9 cellular contexts compared by ENCODE assay signal in genomic region chr6:111105578-111105977, GRCh38. TPM values are rescaled to one million over a fixed set of nuclear protein-coding genes. Genes with fewer than 3 reads are reported as not detected.
DNase-seq lines count a peak whose midpoint lies in the region; ATAC-seq and TF ChIP-seq lines count a peak whose summit lies in the region.
"Had no signal": no experiment of that assay in that cellular context is flagged by ENCODE, and none has a peak within 500 bp of the region (broad histone marks: within the 10 kb centered on the region; RNA-seq: fewer than 3 reads in every experiment).

No MANE protein-coding gene starts in this region.

- ATAC-seq in activated CD8-positive, alpha-beta T cell treated with anti-CD3 and anti-CD28 coated beads for 36 hours = peak; percentile 80
- no peak for ATAC-seq in activated CD8-positive, alpha-beta T cell treated with anti-CD3 and anti-CD28 coated beads, Interleukin-2, amount 10 ng/mL, durations not matched to agents 7 days and 5 days
- peak; percentile 86 to 94 for ATAC-seq in left cardiac atrium
- peak; percentile 87 for ATAC-seq in stimulated activated naive CD8-positive, alpha-beta T cell treated with anti-CD3 and anti-CD28 coated beads, Interleukin-15, amount 100 ng/mL, for 72 hours
- no peak for ATAC-seq in GM18519 (IDR thresholded peaks at IDR 0.05; ENCODE audit: low FRiP score, unreplicated experiment)
- ATAC-seq: Panc1 had no signal

- in situ Hi-C loops in SK-MEL-5 (cut with HindIII; ENCODE audit: low pct_unique_long_range_greater_than_20kb, low sequenced_read_pairs) = no loop called here

- H3K27me3 Mint-ChIP-seq in activated CD8-positive, alpha-beta T cell treated with anti-CD3 and anti-CD28 coated beads for 36 hours = no peaks in the 10 kb centered on the region
- H3K27me3 Mint-ChIP-seq in activated CD8-positive, alpha-beta T cell treated with anti-CD3 and anti-CD28 coated beads, Interleukin-2, amount 10 ng/mL, durations not matched to agents 7 days and 5 days (ENCODE audit: low read depth) = no peaks in the 10 kb centered on the region
- no peaks in the 10 kb centered on the region for H3K27me3 Mint-ChIP-seq in stimulated activated naive CD8-positive, alpha-beta T cell treated with anti-CD3 and anti-CD28 coated beads, Interleukin-15, amount 100 ng/mL, for 72 hours

- H3K4me1 Mint-ChIP-seq in activated CD8-positive, alpha-beta T cell treated with anti-CD3 and anti-CD28 coated beads for 36 hours (ENCODE audit: low read depth) = peaks cover 24% of the 10 kb centered on the region
- H3K4me1 Mint-ChIP-seq in activated CD8-positive, alpha-beta T cell treated with anti-CD3 and anti-CD28 coated beads, Interleukin-2, amount 10 ng/mL, durations not matched to agents 7 days and 5 days (ENCODE audit: low read depth) = peaks cover 4% of the 10 kb centered on the region
- peaks cover 32% of the 10 kb centered on the region for H3K4me1 Mint-ChIP-seq in stimulated activated naive CD8-positive, alpha-beta T cell treated with anti-CD3 and anti-CD28 coated beads, Interleukin-15, amount 100 ng/mL, for 72 hours

- POLR2A ChIA-PET in activated CD8-positive, alpha-beta T cell treated with anti-CD3 and anti-CD28 coated beads for 36 hours (lab: Charles Lee) = no interaction called here
- POLR2A ChIA-PET in activated CD8-positive, alpha-beta T cell treated with anti-CD3 and anti-CD28 coated beads, Interleukin-2, amount 10 ng/mL, durations not matched to agents 7 days and 5 days (lab: Charles Lee) = no interaction called here

- H3K27ac Mint-ChIP-seq in activated CD8-positive, alpha-beta T cell treated with anti-CD3 and anti-CD28 coated beads for 36 hours = no peak overlapping the region
- no peak overlapping the region for H3K27ac Mint-ChIP-seq in activated CD8-positive, alpha-beta T cell treated with anti-CD3 and anti-CD28 coated beads, Interleukin-2, amount 10 ng/mL, durations not matched to agents 7 days and 5 days
- H3K27ac Mint-ChIP-seq in stimulated activated naive CD8-positive, alpha-beta T cell treated with anti-CD3 and anti-CD28 coated beads, Interleukin-15, amount 100 ng/mL, for 72 hours = no peak overlapping the region

- peak; percentile 70 for DNase-seq in activated CD8-positive, alpha-beta T cell treated with anti-CD3 and anti-CD28 coated beads for 36 hours
- no peak for DNase-seq in activated CD8-positive, alpha-beta T cell treated with anti-CD3 and anti-CD28 coated beads, Interleukin-2, amount 10 ng/mL, durations not matched to agents 7 days and 5 days
- DNase-seq in SK-MEL-5 (ENCODE audit: low read depth, low spot score) (peak; percentile 92), left cardiac atrium (peak; percentile 77), NCI-H1436 (lab: John Stamatoyannopoulos, UW) (no peak)
- DNase-seq in stimulated activated naive CD8-positive, alpha-beta T cell treated with anti-CD3 and anti-CD28 coated beads, Interleukin-15, amount 100 ng/mL, for 72 hours = peak in 1 of 2 donors; percentile 43
- no peak for DNase-seq in effector CD8-positive, alpha-beta T cell (lab: John Stamatoyannopoulos, UW)

- intact Hi-C loops in activated CD8-positive, alpha-beta T cell treated with anti-CD3 and anti-CD28 coated beads for 36 hours (cut with micrococcal nuclease) = no loop called here
- intact Hi-C loops in left cardiac atrium (cut with DNase I) = no loop called here

- peaks cover 17% of the 10 kb centered on the region for H3K36me3 Mint-ChIP-seq in activated CD8-positive, alpha-beta T cell treated with anti-CD3 and anti-CD28 coated beads for 36 hours (ENCODE audit: low read depth)
- H3K36me3 Mint-ChIP-seq in activated CD8-positive, alpha-beta T cell treated with anti-CD3 and anti-CD28 coated beads, Interleukin-2, amount 10 ng/mL, durations not matched to agents 7 days and 5 days (ENCODE audit: low read depth) = peaks cover 10% of the 10 kb centered on the region

- peaks cover 10% of the 10 kb centered on the region for H3K9me3 Mint-ChIP-seq in activated CD8-positive, alpha-beta T cell treated with anti-CD3 and anti-CD28 coated beads for 36 hours
- H3K9me3 Mint-ChIP-seq in activated CD8-positive, alpha-beta T cell treated with anti-CD3 and anti-CD28 coated beads, Interleukin-2, amount 10 ng/mL, durations not matched to agents 7 days and 5 days (ENCODE audit: insufficient read depth) = peaks cover 9% of the 10 kb centered on the region
- H3K9me3 Mint-ChIP-seq in stimulated activated naive CD8-positive, alpha-beta T cell treated with anti-CD3 and anti-CD28 coated beads, Interleukin-15, amount 100 ng/mL, for 72 hours = peaks cover 11 to 15% of the 10 kb centered on the region in 2 donors

- no peak for TF ChIP-seq CTCF in activated CD8-positive, alpha-beta T cell treated with anti-CD3 and anti-CD28 coated beads for 36 hours (IDR thresholded peaks at IDR 0.05)

- CTCF ChIA-PET in activated CD8-positive, alpha-beta T cell treated with anti-CD3 and anti-CD28 coated beads for 36 hours (lab: Charles Lee) = no interaction called here
- CTCF ChIA-PET in activated CD8-positive, alpha-beta T cell treated with anti-CD3 and anti-CD28 coated beads, Interleukin-2, amount 10 ng/mL, durations not matched to agents 7 days and 5 days (lab: Charles Lee) = interaction anchor here (1.0 kb wide), 1 partner anchor 17 kb away, joined by 3 read pairs; no protein-coding TSS in a partner anchor

- H3K4me3 Mint-ChIP-seq in activated CD8-positive, alpha-beta T cell treated with anti-CD3 and anti-CD28 coated beads for 36 hours = no peak overlapping the region
- H3K4me3 Mint-ChIP-seq in activated CD8-positive, alpha-beta T cell treated with anti-CD3 and anti-CD28 coated beads, Interleukin-2, amount 10 ng/mL, durations not matched to agents 7 days and 5 days = no peak overlapping the region
- H3K4me3 Mint-ChIP-seq in stimulated activated naive CD8-positive, alpha-beta T cell treated with anti-CD3 and anti-CD28 coated beads, Interleukin-15, amount 100 ng/mL, for 72 hours = peak overlapping the region; percentile 21 to 56

RNA-seq across cellular contexts. Expression of gene SLC16A10, which starts 18.3 kb away (rescaled TPM):
- total RNA-seq in activated CD8-positive, alpha-beta T cell treated with anti-CD3 and anti-CD28 coated beads for 36 hours = 10 to 100 TPM; 11.5 to 12.2 TPM
- 1 to 10 TPM; 6.3 to 6.4 TPM for total RNA-seq in activated CD8-positive, alpha-beta T cell treated with anti-CD3 and anti-CD28 coated beads, Interleukin-2, amount 10 ng/mL, durations not matched to agents 7 days and 5 days
- 5.9 and 7.3 TPM in 2 replicates for total RNA-seq in SK-MEL-5 (2014; rRNA removed; shearing (Covaris generic))
- polyA plus RNA-seq in SK-MEL-5 (2015; cell fraction: cytosol; rRNA removed) = 5.7 and 6.8 TPM in 2 replicates
- 1.4 and 1.8 TPM in 2 replicates for polyA plus RNA-seq in SK-MEL-5 (2015; cell fraction: nucleus; rRNA removed)
- 1 to 10 TPM; 4.8 to 9.5 TPM for total RNA-seq in left cardiac atrium

Comparison
In these comparisons a context has a peak if more than half of its experiments do, and no peak if none do; other contexts are left out.
1. ATAC-seq: peak in activated CD8-positive, alpha-beta T cell treated with anti-CD3 and anti-CD28 coated beads for 36 hours (single experiment), left cardiac atrium (2 of 2) and stimulated activated naive CD8-positive, alpha-beta T cell treated with anti-CD3 and anti-CD28 coated beads, Interleukin-15, amount 100 ng/mL, for 72 hours (single experiment); none in activated CD8-positive, alpha-beta T cell treated with anti-CD3 and anti-CD28 coated beads, Interleukin-2, amount 10 ng/mL, durations not matched to agents 7 days and 5 days (single experiment) and GM18519 (single experiment).
2. DNase-seq: peak in activated CD8-positive, alpha-beta T cell treated with anti-CD3 and anti-CD28 coated beads for 36 hours (single experiment), SK-MEL-5 (single experiment) and left cardiac atrium (single experiment); none in activated CD8-positive, alpha-beta T cell treated with anti-CD3 and anti-CD28 coated beads, Interleukin-2, amount 10 ng/mL, durations not matched to agents 7 days and 5 days (single experiment), effector CD8-positive, alpha-beta T cell (single experiment) and NCI-H1436 (single experiment).
3. H3K4me3 Mint-ChIP-seq: peak in stimulated activated naive CD8-positive, alpha-beta T cell treated with anti-CD3 and anti-CD28 coated beads, Interleukin-15, amount 100 ng/mL, for 72 hours (2 of 2); none in activated CD8-positive, alpha-beta T cell treated with anti-CD3 and anti-CD28 coated beads for 36 hours (single experiment) and activated CD8-positive, alpha-beta T cell treated with anti-CD3 and anti-CD28 coated beads, Interleukin-2, amount 10 ng/mL, durations not matched to agents 7 days and 5 days (single experiment).